Comparison of ENCODE assay signal across 15 cellular contexts in the genomic region with DNA sequence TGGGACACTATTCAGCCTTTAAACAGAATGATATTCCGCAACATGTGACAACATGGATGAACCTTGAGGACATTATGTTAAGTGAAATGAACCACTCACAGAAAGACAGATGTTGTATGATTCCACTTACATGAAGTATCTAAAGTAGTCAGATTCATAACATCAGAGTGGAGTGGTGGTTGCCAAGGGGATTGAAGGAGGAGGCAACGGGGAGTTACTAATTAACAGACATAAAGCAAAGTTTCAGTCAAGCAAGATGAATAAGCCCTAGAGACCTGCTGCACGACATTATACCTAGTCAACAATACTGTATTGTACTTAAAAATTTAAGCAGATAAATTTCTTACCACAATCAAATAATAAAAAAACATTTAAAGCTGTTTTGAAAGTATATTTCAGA.
A peak's percentile ranks its signal among the peaks of the same experiment; 100 is the strongest.
DNase-seq lines count a peak whose midpoint lies in the region; ATAC-seq and TF ChIP-seq lines count a peak whose summit lies in the region.
"Had no signal": no experiment of that assay in that cellular context is flagged by ENCODE, and none has a peak within 500 bp of the region (broad histone marks: within the 10 kb centered on the region; RNA-seq: fewer than 3 reads in every experiment).

No MANE protein-coding gene starts in this region.

- H3K9me3 ChIP-seq in left lung (no peaks in the 10 kb centered on the region), thyroid gland (no peaks in the 10 kb centered on the region)
- H3K9me3 ChIP-seq: right lobe of liver had no signal

- WGBS in thyroid gland, 2 donors = 65 to 68% methylated on average over 3 of the region's 3 CpGs

- H3K27ac ChIP-seq in left lung (no peak overlapping the region), thyroid gland (no peak overlapping the region)
- H3K27ac ChIP-seq: C4-2B, right lobe of liver had no signal

- H3K4me1 ChIP-seq in left lung (no peaks in the 10 kb centered on the region), thyroid gland (no peaks in the 10 kb centered on the region)
- H3K4me1 ChIP-seq: right lobe of liver had no signal

- TF ChIP-seq POLR2A in thyroid gland (IDR thresholded peaks at IDR 0.05) = no peak

- ATAC-seq in GM18907 (IDR thresholded peaks at IDR 0.05; ENCODE audit: unreplicated experiment) (peak; percentile 98), HG02981 (IDR thresholded peaks at IDR 0.05; ENCODE audit: unreplicated experiment) (peak; percentile 79), left lung (peak; percentile 33)
- ATAC-seq: HCT116, left lobe of liver had no signal

- intact Hi-C loops in left lung (cut with DNase I) (no loop called here), thyroid gland (cut with DNase I) (no loop called here)

- H3K36me3 ChIP-seq in left lung = no peaks in the 10 kb centered on the region
- H3K36me3 ChIP-seq in thyroid gland = no peaks in the 10 kb centered on the region
- H3K36me3 ChIP-seq: right lobe of liver had no signal

- no peaks in the 10 kb centered on the region for H3K27me3 ChIP-seq in left lung
- H3K27me3 ChIP-seq in thyroid gland = no peaks in the 10 kb centered on the region

- peak; percentile 50 to 63 for DNase-seq in NCI-H1930 (lab: John Stamatoyannopoulos, UW)
- no peak for DNase-seq in left lung
- DNase-seq in SW 1271 (lab: John Stamatoyannopoulos, UW) = no peak
- DNase-seq in T-helper 2 cell = no peak
- no peak for DNase-seq in NCI-H2171 treated with DMSO at 0.1 percent for 48 hours (lab: John Stamatoyannopoulos, UW)
- no peak for DNase-seq in thyroid gland
- DNase-seq: activated CD4-positive, alpha-beta T cell treated with anti-CD3 and anti-CD28 coated beads, Interleukin-2, amount 50 U/mL, for 4 hours; activated effector memory CD4-positive, alpha-beta T cell treated with Interleukin-2 at 50 U/mL for 16 hours; right lobe of liver; RPMI8226 had no signal

- TF ChIP-seq CTCF in left lung (IDR thresholded peaks at IDR 0.05) (no peak), thyroid gland (IDR thresholded peaks at IDR 0.05) (no peak)

- H3K4me3 ChIP-seq in left lung (no peak overlapping the region), thyroid gland (replicated peaks in 1 of 3) (no peak overlapping the region)
- H3K4me3 ChIP-seq: right lobe of liver had no signal

Comparison
In these comparisons a context has a peak if more than half of its experiments do, and no peak if none do; other contexts are left out.
1. ATAC-seq: peak in every context shown above with its lines; median percentile 98 in GM18907; 79 in HG02981; 33 in left lung.
2. DNase-seq: peak in NCI-H1930 (2 of 2); none in left lung (0 of 2), SW 1271 (0 of 2), T-helper 2 cell (0 of 5), NCI-H2171 treated with DMSO at 0.1 percent for 48 hours (single experiment) and thyroid gland (0 of 2).